Comparison of ENCODE assay signal across 8 cellular contexts in the genomic region with DNA sequence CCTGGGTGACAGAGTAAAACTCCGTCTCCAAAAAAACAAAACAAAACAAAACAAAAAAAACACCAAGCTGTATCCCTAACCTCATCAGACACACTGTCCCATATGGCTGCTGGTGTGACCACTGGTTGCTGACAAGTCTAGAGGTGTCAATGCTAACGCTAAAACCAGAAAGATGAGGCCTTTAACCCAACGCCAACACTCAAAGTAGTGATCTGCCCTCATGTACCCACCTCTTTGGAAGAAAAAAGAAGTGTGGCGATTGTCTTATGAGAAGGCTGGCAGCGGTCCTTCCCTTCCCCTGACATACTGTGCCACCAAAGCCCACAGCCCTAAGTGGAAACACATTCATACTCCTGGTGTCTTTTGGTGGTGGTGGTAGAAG. TPM values are rescaled to one million over a fixed set of nuclear protein-coding genes. Genes with fewer than 3 reads are reported as not detected.
DNase-seq lines count a peak whose midpoint lies in the region; ATAC-seq, FAIRE-seq and TF ChIP-seq lines count a peak whose summit lies in the region.

No MANE protein-coding gene starts in this region.

- no peaks in the 10 kb centered on the region for H3K27me3 Mint-ChIP-seq in activated naive CD8-positive, alpha-beta T cell treated with anti-CD3 and anti-CD28 coated beads, Interleukin-2, amount 10 ng/mL, durations not matched to agents 7 days and 5 days

- TF ChIP-seq EP300 in upper lobe of left lung (IDR thresholded peaks at IDR 0.05), result no peak

- 77% methylated on average over 5 of the region's 5 CpGs for WGBS in upper lobe of left lung, 2 donors

- TF ChIP-seq CTCF in cardiac muscle cell (IDR thresholded peaks at IDR 0.05; ENCODE audit: low read depth, low read length) (no peak), lower lobe of right lung (IDR thresholded peaks at IDR 0.05) (no peak), upper lobe of left lung (IDR thresholded peaks at IDR 0.05) (no peak)

- H3K4me1 Mint-ChIP-seq in activated naive CD8-positive, alpha-beta T cell treated with anti-CD3 and anti-CD28 coated beads, Interleukin-2, amount 10 ng/mL, durations not matched to agents 7 days and 5 days, result peaks cover 75% of the 10 kb centered on the region

- peak overlapping the region; percentile 91 for H3K27ac ChIP-seq in cardiac muscle cell
- H3K27ac ChIP-seq in lower lobe of right lung, result peak overlapping the region; percentile 89
- peak overlapping the region; percentile 81 to 91 (median 86) for H3K27ac ChIP-seq in upper lobe of left lung
- no peak overlapping the region for H3K27ac ChIP-seq in effector memory CD4-positive, alpha-beta T cell (ENCODE audit: insufficient read depth, low read length, poor library complexity, severe bottlenecking)

- H3K4me1 ChIP-seq in cardiac muscle cell (ENCODE audit: low read depth) (peaks cover 59% of the 10 kb centered on the region), lower lobe of right lung (peaks cover 63% of the 10 kb centered on the region), upper lobe of left lung (peaks cover 33 to 50% (median 45%) of the 10 kb centered on the region in 4 donors)
- peaks cover 4% of the 10 kb centered on the region for H3K4me1 ChIP-seq in effector memory CD4-positive, alpha-beta T cell (ENCODE audit: control insufficient read depth, insufficient read depth, low read length, poor library complexity, severe bottlenecking)

- H3K36me3 Mint-ChIP-seq in activated naive CD8-positive, alpha-beta T cell treated with anti-CD3 and anti-CD28 coated beads, Interleukin-2, amount 10 ng/mL, durations not matched to agents 7 days and 5 days, result peaks cover 7% of the 10 kb centered on the region

- intact Hi-C loops in Right ventricle myocardium inferior (cut with DNase I) (loop anchor here (1.0 kb wide), 1 partner anchor 221 kb away; no protein-coding TSS in a partner anchor), lower lobe of right lung (cut with DNase I) (loop anchor here (10.0 kb wide), 1 partner anchor 221 kb away; no protein-coding TSS in a partner anchor)

- H3K27me3 ChIP-seq in cardiac muscle cell (no peaks in the 10 kb centered on the region), lower lobe of right lung (ENCODE audit: low read depth) (no peaks in the 10 kb centered on the region), upper lobe of left lung (no peaks in the 10 kb centered on the region)
- no peaks in the 10 kb centered on the region for H3K27me3 ChIP-seq in effector memory CD4-positive, alpha-beta T cell (replicated peaks; ENCODE audit: control insufficient read depth, insufficient read depth, low read length, poor library complexity, severe bottlenecking)

- no peak for FAIRE-seq in HTR-8/SVneo (lab: Jason Lieb, UNC)

- H3K36me3 ChIP-seq in cardiac muscle cell (no peaks in the 10 kb centered on the region), lower lobe of right lung (no peaks in the 10 kb centered on the region), upper lobe of left lung (no peaks in the 10 kb centered on the region)
- H3K36me3 ChIP-seq in effector memory CD4-positive, alpha-beta T cell (ENCODE audit: control insufficient read depth, insufficient read depth, low read length), result no peaks in the 10 kb centered on the region

- POLR2A ChIA-PET in activated naive CD8-positive, alpha-beta T cell treated with anti-CD3 and anti-CD28 coated beads, Interleukin-2, amount 10 ng/mL, durations not matched to agents 7 days and 5 days (lab: Charles Lee), result interaction anchor here (0.8 to 3.9 kb wide), 5 partner anchors 10 to 188 kb away, joined by 3 to 44 read pairs (median 5); a partner anchor contains a TSS

- H3K9me3 Mint-ChIP-seq in activated naive CD8-positive, alpha-beta T cell treated with anti-CD3 and anti-CD28 coated beads, Interleukin-2, amount 10 ng/mL, durations not matched to agents 7 days and 5 days, result no peaks in the 10 kb centered on the region

- ATAC-seq in Right ventricle myocardium inferior (no peak), lower lobe of right lung (no peak), upper lobe of left lung (ENCODE audit: low FRiP score in 2 of 2) (no peak)
- no peak for ATAC-seq in activated naive CD8-positive, alpha-beta T cell treated with anti-CD3 and anti-CD28 coated beads, Interleukin-2, amount 10 ng/mL, durations not matched to agents 7 days and 5 days (ENCODE audit: low read depth)

- no peaks in the 10 kb centered on the region for H3K9me3 ChIP-seq in cardiac muscle cell (ENCODE audit: low read depth)
- no peaks in the 10 kb centered on the region for H3K9me3 ChIP-seq in lower lobe of right lung
- no peaks in the 10 kb centered on the region for H3K9me3 ChIP-seq in upper lobe of left lung
- H3K9me3 ChIP-seq in effector memory CD4-positive, alpha-beta T cell (ENCODE audit: control insufficient read depth, low read length), result no peaks in the 10 kb centered on the region

- DNase-seq in cardiac muscle cell (ENCODE audit: low read depth in 1 of 2, low spot score in 1 of 2) (no peak), Right ventricle myocardium inferior (ENCODE audit: missing footprints) (no peak), lower lobe of right lung (no peak), upper lobe of left lung (no peak), HTR-8/SVneo (ENCODE audit: insufficient read length, low spot score) (no peak), NCI-H524 treated with DMSO at 0.1 percent for 48 hours (lab: John Stamatoyannopoulos, UW) (no peak)
- no peak for DNase-seq in activated naive CD8-positive, alpha-beta T cell treated with anti-CD3 and anti-CD28 coated beads, Interleukin-2, amount 10 ng/mL, durations not matched to agents 7 days and 5 days
- no peak for DNase-seq in effector memory CD4-positive, alpha-beta T cell

- H3K27ac Mint-ChIP-seq in activated naive CD8-positive, alpha-beta T cell treated with anti-CD3 and anti-CD28 coated beads, Interleukin-2, amount 10 ng/mL, durations not matched to agents 7 days and 5 days, result peak overlapping the region; percentile 87

- H3K4me3 Mint-ChIP-seq in activated naive CD8-positive, alpha-beta T cell treated with anti-CD3 and anti-CD28 coated beads, Interleukin-2, amount 10 ng/mL, durations not matched to agents 7 days and 5 days, result peak overlapping the region; percentile 85

- H3K4me3 ChIP-seq in cardiac muscle cell (no peak overlapping the region), lower lobe of right lung (peak overlapping the region; percentile 49), upper lobe of left lung (no peak overlapping the region)
- no peak overlapping the region for H3K4me3 ChIP-seq in effector memory CD4-positive, alpha-beta T cell (ENCODE audit: insufficient read depth, low read depth, low read length, poor library complexity, severe bottlenecking)

- no peak for TF ChIP-seq POLR2A in upper lobe of left lung (IDR thresholded peaks at IDR 0.05)

RNA-seq across cellular contexts. Expression of a gene that starts 9.9 kb away (rescaled TPM):
- 14.0 and 21.2 TPM in 2 replicates for total RNA-seq in cardiac muscle cell
- 12.0 and 19.4 TPM in 2 replicates for polyA plus RNA-seq in cardiac muscle cell
- total RNA-seq in Right ventricle myocardium inferior, result 13.6 TPM
- 10 to 100 TPM; 27.0 to 27.7 TPM for total RNA-seq in activated naive CD8-positive, alpha-beta T cell treated with anti-CD3 and anti-CD28 coated beads, Interleukin-2, amount 10 ng/mL, durations not matched to agents 7 days and 5 days
- 20.1 TPM for total RNA-seq in lower lobe of right lung
- total RNA-seq in upper lobe of left lung, result 10 to 100 TPM; 10.4 to 43.0 (median 20.0) TPM
